ENCODE assay signal across 20 cellular contexts in the genomic region with DNA sequence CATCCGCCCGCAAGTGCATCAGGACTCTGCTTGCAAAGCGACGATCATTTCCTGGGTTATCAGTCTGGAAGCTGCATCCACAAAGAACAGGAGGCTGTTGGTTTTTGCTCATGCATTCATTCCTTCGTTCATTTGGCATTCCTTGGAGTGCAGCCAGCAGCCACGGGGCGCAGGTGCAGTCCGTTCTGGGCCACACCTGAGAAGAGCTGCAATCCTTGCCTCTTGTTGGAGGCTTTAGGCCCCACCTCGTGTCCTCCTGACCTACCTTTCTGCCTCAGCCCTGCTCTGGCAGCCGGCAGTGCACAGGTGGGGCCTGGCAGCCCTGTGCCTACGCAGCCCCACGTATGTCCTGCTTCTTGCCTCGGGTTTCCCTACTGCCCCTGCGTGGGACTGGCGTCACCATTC. TPM values are rescaled to one million over a fixed set of nuclear protein-coding genes. Genes with fewer than 3 reads are reported as not detected.
DNase-seq lines count a peak whose midpoint lies in the region; ATAC-seq and TF ChIP-seq lines count a peak whose summit lies in the region.
"Had no signal": no experiment of that assay in that cellular context is flagged by ENCODE, and none has a peak within 500 bp of the region (broad histone marks: within the 10 kb centered on the region; RNA-seq: fewer than 3 reads in every experiment).

No MANE protein-coding gene starts in this region.

- H3K9me3 ChIP-seq in T-helper 17 cell (ENCODE audit: control insufficient read depth, low read length, poor library complexity, severe bottlenecking) = no peaks in the 10 kb centered on the region
- no peaks in the 10 kb centered on the region for H3K9me3 ChIP-seq in transverse colon
- H3K9me3 ChIP-seq: pancreas, thoracic aorta had no signal

- peak overlapping the region; percentile 41 for H3K4me3 Mint-ChIP-seq in T-helper 17 cell
- H3K4me3 Mint-ChIP-seq: activated B cell treated with CpG ODN at 0.5 μM for 24 hours, brain, GM23338 had no signal

- no peak for TF ChIP-seq CTCF in transverse colon (IDR thresholded peaks at IDR 0.05)

- H3K4me3 ChIP-seq in transverse colon = no peak overlapping the region
- H3K4me3 ChIP-seq: GM23338, pancreas, thoracic aorta had no signal

- TF ChIP-seq POLR2A in transverse colon (IDR thresholded peaks at IDR 0.05) = no peak

- in situ Hi-C loops in transverse colon (cut with MboI; ENCODE audit: low pct_ligation_motif_present in 1 of 4, low pct_unique_long_range_greater_than_20kb in 1 of 4, low sequenced_read_pairs in 3 of 4) = no loop called here

- no peak for ATAC-seq in Right ventricle myocardium superior (ENCODE audit: poor library complexity)
- no peak for ATAC-seq in Right ventricle myocardium inferior
- no peak for ATAC-seq in T-helper 17 cell
- ATAC-seq in HG03442 (IDR thresholded peaks at IDR 0.05; ENCODE audit: unreplicated experiment) = no peak
- ATAC-seq: sciatic nerve had no signal

- H3K4me1 ChIP-seq in transverse colon = peaks cover 0 to 15% (median 9%) of the 10 kb centered on the region in 4 donors
- H3K4me1 ChIP-seq: pancreas had no signal

- H3K27ac Mint-ChIP-seq in T-helper 17 cell = peak overlapping the region; percentile 67
- H3K27ac Mint-ChIP-seq: activated B cell treated with CpG ODN at 0.5 μM for 24 hours, GM23338 had no signal

- no peaks in the 10 kb centered on the region for H3K27me3 ChIP-seq in transverse colon
- H3K27me3 ChIP-seq: pancreas had no signal

- H3K4me1 Mint-ChIP-seq in T-helper 17 cell = peaks cover 15% of the 10 kb centered on the region

- H3K27me3 Mint-ChIP-seq in T-helper 17 cell = no peaks in the 10 kb centered on the region
- H3K27me3 Mint-ChIP-seq: activated B cell treated with CpG ODN at 0.5 μM for 24 hours; brain; CD4-positive, CD25-positive, alpha-beta regulatory T cell; naive thymus-derived CD8-positive, alpha-beta T cell had no signal

- peak; percentile 29 for DNase-seq in Right ventricle myocardium superior
- DNase-seq in Right ventricle myocardium inferior (ENCODE audit: missing footprints) = no peak
- DNase-seq in T-helper 17 cell = no peak
- peak; percentile 34 for DNase-seq in kidney tubule cell (ENCODE audit: low spot score)
- peak; percentile 76 for DNase-seq in transverse colon
- DNase-seq in Ammon's horn (ENCODE audit: low spot score) = no peak
- no peak for DNase-seq in NCI-H187 (lab: John Stamatoyannopoulos, UW)
- DNase-seq: activated B cell treated with CpG ODN at 0.5 μM for 24 hours, DMS153, KG1, NCI-H1930, T1000 had no signal

- intact Hi-C loops in Right ventricle myocardium superior (cut with DNase I) = no loop called here
- intact Hi-C loops in Right ventricle myocardium inferior (cut with DNase I) = no loop called here
- intact Hi-C loops in transverse colon (cut with DNase I; ENCODE audit: low total_unique reads) = no loop called here

- H3K27ac ChIP-seq in transverse colon = peak overlapping the region in 2 of 4 donors; percentile 16 to 33
- H3K27ac ChIP-seq: pancreas, thoracic aorta had no signal

- WGBS in transverse colon (ENCODE audit: low coverage in 1 of 2), 2 donors = 64 to 67% methylated on average over 2 to 15 of the region's 15 CpGs

- no peaks in the 10 kb centered on the region for H3K36me3 ChIP-seq in transverse colon
- H3K36me3 ChIP-seq: pancreas, thoracic aorta had no signal

- TF ChIP-seq EP300 in transverse colon (IDR thresholded peaks at IDR 0.05; ENCODE audit: low read depth) = no peak

- peaks cover 3% of the 10 kb centered on the region for H3K36me3 Mint-ChIP-seq in T-helper 17 cell (ENCODE audit: low read depth)
- H3K36me3 Mint-ChIP-seq: brain; CD4-positive, CD25-positive, alpha-beta regulatory T cell had no signal

RNA-seq across cellular contexts. Expression of gene C2CD2, which starts 19.6 kb away (rescaled TPM):
- total RNA-seq in Right ventricle myocardium superior = 4.6 TPM
- total RNA-seq in Right ventricle myocardium inferior = 7.0 TPM
- 1 to 10 TPM; 3.7 to 6.0 TPM for total RNA-seq in T-helper 17 cell
- total RNA-seq in transverse colon = 10 to 100 TPM in 1 of 4 donors, 1 to 10 TPM in 3; 3.0 to 15.7 (median 7.4) TPM

RNA-seq across cellular contexts. Expression of gene ZBTB21, which starts 36.7 kb away (rescaled TPM):
- total RNA-seq in Right ventricle myocardium superior (5.5 TPM), Right ventricle myocardium inferior (6.1 TPM), T-helper 17 cell (100 to 1,000 TPM; 110 to 118 TPM), transverse colon (10 to 100 TPM in 2 of 4 donors, 1 to 10 TPM in 2; 5.2 to 19.5 (median 9.7) TPM)

Comparison
In these comparisons a context has a peak if more than half of its experiments do, and no peak if none do; other contexts are left out.
1. DNase-seq: peak in Right ventricle myocardium superior (single experiment), kidney tubule cell (single experiment) and transverse colon (single experiment); none in Right ventricle myocardium inferior (single experiment), T-helper 17 cell (0 of 3), Ammon's horn (single experiment) and NCI-H187 (0 of 2).
2. RNA of gene ZBTB21, which starts 36.7 kb away (total RNA-seq): 110 to 118 TPM in T-helper 17 cell; 5.2 to 19.5 TPM in transverse colon, 6.1 TPM in Right ventricle myocardium inferior (single experiment) and 5.5 TPM in Right ventricle myocardium superior (single experiment); every median in the first group is over 4 times any median in the second.